Comparison of ENCODE assay signal across 18 cellular contexts in genomic region chr1:41524676-41525675, GRCh38. TPM values are rescaled to one million over a fixed set of nuclear protein-coding genes. Genes with fewer than 3 reads are reported as not detected.
DNase-seq lines count a peak whose midpoint lies in the region; ATAC-seq, FAIRE-seq and TF ChIP-seq lines count a peak whose summit lies in the region.
"Had no signal": no experiment of that assay in that cellular context is flagged by ENCODE, and none has a peak within 500 bp of the region (broad histone marks: within the 10 kb centered on the region; RNA-seq: fewer than 3 reads in every experiment).

No MANE protein-coding gene starts in this region.

- no peaks in the 10 kb centered on the region for H3K4me1 ChIP-seq in right cardiac atrium (ENCODE audit: control insufficient read depth, insufficient read depth, low read length)
- no peaks in the 10 kb centered on the region for H3K4me1 ChIP-seq in kidney (ENCODE audit: control insufficient read depth in 1 of 2, insufficient read depth in 1 of 2, low read depth in 1 of 2, low read length in 2 of 2)
- H3K4me1 ChIP-seq in osteoblast (ENCODE audit: insufficient read depth, low read length), result no peaks in the 10 kb centered on the region
- H3K4me1 ChIP-seq: Caco-2 had no signal

- no peaks in the 10 kb centered on the region for H3K36me3 Mint-ChIP-seq in chondrocyte (ENCODE audit: low read depth)

- FAIRE-seq in kidney (lab: Jason Lieb, UNC), result no peak
- FAIRE-seq: A204.1, D721Med, G401.6, GM12891, GM19239, H1 had no signal

- no peaks in the 10 kb centered on the region for H3K79me2 ChIP-seq in osteoblast (ENCODE audit: insufficient read depth, low read length)

- peaks cover 6% of the 10 kb centered on the region for H4K20me1 ChIP-seq in osteoblast (ENCODE audit: insufficient read depth, low read length)

- H3K9me3 ChIP-seq in right cardiac atrium (ENCODE audit: control insufficient read depth, low read length) (no peaks in the 10 kb centered on the region), kidney (ENCODE audit: control insufficient read depth in 1 of 2, low read length in 2 of 2) (no peaks in the 10 kb centered on the region), osteoblast (ENCODE audit: low read depth, low read length) (no peaks in the 10 kb centered on the region)
- H3K9me3 ChIP-seq: Caco-2 had no signal

- intact Hi-C loops in right cardiac atrium (cut with DNase I), result no loop called here
- intact Hi-C loops in left ventricle myocardium superior (cut with micrococcal nuclease), result no loop called here
- intact Hi-C loops in kidney (cut with DNase I), result no loop called here

- H3K9me3 Mint-ChIP-seq in chondrocyte (ENCODE audit: low read depth), result no peaks in the 10 kb centered on the region
- H3K9me3 Mint-ChIP-seq: CD4-positive, alpha-beta T cell had no signal

- H3K27me3 ChIP-seq in right cardiac atrium (ENCODE audit: control insufficient read depth, insufficient read depth), result no peaks in the 10 kb centered on the region
- no peaks in the 10 kb centered on the region for H3K27me3 ChIP-seq in osteoblast (ENCODE audit: insufficient read depth, low read length)

- no peak overlapping the region for H3K4me2 ChIP-seq in osteoblast (ENCODE audit: insufficient read depth, low read length)

- ATAC-seq in right cardiac atrium, result no peak
- no peak for ATAC-seq in left ventricle myocardium superior

- H3K4me1 Mint-ChIP-seq in chondrocyte (ENCODE audit: low read depth), result no peaks in the 10 kb centered on the region

- TF ChIP-seq CTCF in kidney (IDR thresholded peaks at IDR 0.05; ENCODE audit: borderline replicate concordance, extremely low read depth, insufficient read depth) (no peak), osteoblast (IDR thresholded peaks at IDR 0.05; ENCODE audit: extremely low read depth, low read depth, low read length) (no peak), chondrocyte (IDR thresholded peaks at IDR 0.05) (no peak)

- H3K9ac ChIP-seq in kidney (ENCODE audit: low read length in 2 of 2), result no peak overlapping the region

- H3K4me3 Mint-ChIP-seq in chondrocyte (ENCODE audit: unreplicated experiment), result no peak overlapping the region
- H3K4me3 Mint-ChIP-seq: CD4-positive, alpha-beta T cell; H9 had no signal

- no peak overlapping the region for H3K4me3 ChIP-seq in right cardiac atrium (ENCODE audit: low read length)
- H3K4me3 ChIP-seq in kidney (ENCODE audit: low read length in 2 of 2), result no peak overlapping the region
- H3K4me3 ChIP-seq in osteoblast (ENCODE audit: insufficient read depth, low read length), result no peak overlapping the region

- 92% methylated on average over 30 of the region's 30 CpGs for WGBS in right cardiac atrium

- H3K36me3 ChIP-seq in kidney (ENCODE audit: control insufficient read depth in 1 of 2, insufficient read depth in 2 of 2, low read length in 2 of 2) (no peaks in the 10 kb centered on the region), osteoblast (ENCODE audit: insufficient read depth, low read length) (no peaks in the 10 kb centered on the region)

- no peak overlapping the region for H2AFZ ChIP-seq in osteoblast (ENCODE audit: low read length)

- no peak overlapping the region for H3K27ac Mint-ChIP-seq in chondrocyte (ENCODE audit: unreplicated experiment)
- H3K27ac Mint-ChIP-seq: CD4-positive, alpha-beta T cell; H9 had no signal

- peak in 2 of 3 donors; percentile 30 to 50 for DNase-seq in right cardiac atrium
- DNase-seq in left ventricle myocardium superior, result no peak
- peak; percentile 43 for DNase-seq in kidney
- DNase-seq in osteoblast (ENCODE audit: insufficient read length, low spot score, missing footprints), result peak; percentile 77
- no peak for DNase-seq in NCI-H226
- no peak for DNase-seq in cerebellum (ENCODE audit: low spot score)
- no peak for DNase-seq in chondrocyte (ENCODE audit: low spot score)
- DNase-seq: AML-193; Caco-2; CD4-positive, alpha-beta T cell; H9 had no signal

- no peaks in the 10 kb centered on the region for H3K27me3 Mint-ChIP-seq in chondrocyte (ENCODE audit: low read depth)
- H3K27me3 Mint-ChIP-seq: CD4-positive, alpha-beta T cell had no signal

- H3K27ac ChIP-seq in right cardiac atrium (ENCODE audit: low read length) (no peak overlapping the region), kidney (ENCODE audit: low read depth in 2 of 2, low read length in 2 of 2) (no peak overlapping the region), osteoblast (ENCODE audit: low read depth, low read length) (no peak overlapping the region)
- H3K27ac ChIP-seq: C4-2B had no signal

RNA-seq across cellular contexts. Expression of gene EDN2, which starts 40.5 kb away (rescaled TPM):
- total RNA-seq in right cardiac atrium (under 1 TPM; 0.31 to 0.56 (median 0.38) TPM), left ventricle myocardium superior (0.27 TPM), kidney (2.9 TPM), osteoblast (not detected in 2 replicates), cerebellum (not detected), chondrocyte (0.38 to 4.2 TPM (median 0.80 TPM) in 3 replicates)
- polyA plus RNA-seq in right cardiac atrium (0.07 TPM), kidney (ENCODE audit: insufficient read depth, low read depth, low replicate concordance) (2.3 TPM)
- total RNA-seq: Caco-2; CD4-positive, alpha-beta T cell had no signal

Comparison
In these comparisons a context has a peak if more than half of its experiments do, and no peak if none do; other contexts are left out.
1. DNase-seq: peak in right cardiac atrium (2 of 3), kidney (single experiment) and osteoblast (single experiment); none in left ventricle myocardium superior (single experiment), NCI-H226 (single experiment), cerebellum (single experiment) and chondrocyte (single experiment).